Comparison of ENCODE assay signal across 9 cellular contexts in the genomic region with DNA sequence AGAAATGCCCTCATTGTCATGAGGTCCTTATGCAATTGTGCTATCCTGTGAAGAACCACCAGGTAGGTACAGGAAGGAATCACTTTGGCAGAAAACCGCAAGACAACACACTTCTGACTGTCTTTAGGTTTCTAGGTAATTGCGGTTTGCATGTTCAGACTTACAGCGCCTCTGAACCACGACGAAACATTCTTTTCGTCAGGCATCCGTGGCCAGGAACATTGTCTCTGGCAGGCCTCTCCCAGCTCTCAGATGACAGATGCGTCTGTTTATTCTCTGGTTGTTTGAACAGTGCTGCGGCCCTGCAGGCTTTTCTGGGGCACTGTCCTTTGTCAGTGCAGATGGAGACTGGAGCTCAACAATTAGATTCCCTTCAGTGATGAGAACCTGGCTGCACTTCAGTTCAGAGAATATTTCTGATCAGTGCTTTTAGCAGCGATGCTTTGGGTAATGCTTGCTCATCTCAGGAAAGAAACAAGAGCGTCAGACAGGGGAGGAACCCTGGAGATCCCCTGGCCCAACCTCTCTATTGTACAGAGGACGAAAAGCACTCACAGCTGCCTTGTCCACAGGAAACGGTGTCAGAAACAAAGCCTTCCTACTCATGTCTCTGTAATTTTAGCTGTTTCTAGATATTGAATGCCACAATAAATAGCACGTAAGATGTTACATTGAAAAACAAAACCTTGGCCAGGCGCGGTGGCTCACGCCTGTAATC.
DNase-seq lines count a peak whose midpoint lies in the region; ATAC-seq, FAIRE-seq and TF ChIP-seq lines count a peak whose summit lies in the region.
"Had no signal": no experiment of that assay in that cellular context is flagged by ENCODE, and none has a peak within 500 bp of the region (broad histone marks: within the 10 kb centered on the region; RNA-seq: fewer than 3 reads in every experiment).

No MANE protein-coding gene starts in this region.

- ATAC-seq in GM21529 (IDR thresholded peaks at IDR 0.05; ENCODE audit: unreplicated experiment): peak; percentile 66
- peak; percentile 87 for ATAC-seq in esophagus mucosa

- DNase-seq in NCI-H345 (lab: John Stamatoyannopoulos, UW) (peak; percentile 100), prostate gland (ENCODE audit: low spot score) (peak; percentile 50), HuH-7.5 (ENCODE audit: low spot score) (no peak), D721Med (ENCODE audit: insufficient read length, low spot score) (no peak), GM19238 (ENCODE audit: insufficient read length, low spot score) (no peak), head of caudate nucleus (no peak)
- DNase-seq: PC-9 had no signal

- H3K9me3 ChIP-seq in prostate gland: no peaks in the 10 kb centered on the region

- TF ChIP-seq CTCF in prostate gland (IDR thresholded peaks at IDR 0.05) (no peak), D721Med (IDR thresholded peaks at IDR 0.05; ENCODE audit: insufficient read depth, missing control alignments) (no peak)

- H3K27ac ChIP-seq in prostate gland: no peak overlapping the region
- H3K27ac ChIP-seq: PC-9 had no signal

- FAIRE-seq in D721Med (lab: Jason Lieb, UNC): no peak

- intact Hi-C loops in prostate gland (cut with DNase I) (no loop called here), head of caudate nucleus (cut with DNase I) (no loop called here)

- H3K4me3 ChIP-seq in prostate gland: no peak overlapping the region
- H3K4me3 ChIP-seq: PC-9 had no signal

- TF ChIP-seq POLR2A in prostate gland (IDR thresholded peaks at IDR 0.05): no peak

- no peaks in the 10 kb centered on the region for H3K27me3 ChIP-seq in prostate gland (replicated peaks; ENCODE audit: insufficient read depth)

- WGBS in prostate gland: 19% methylated on average over 17 of the region's 17 CpGs

- no peaks in the 10 kb centered on the region for H3K4me1 ChIP-seq in prostate gland (replicated peaks)

- H3K36me3 ChIP-seq in prostate gland: no peaks in the 10 kb centered on the region

Comparison
In these comparisons a context has a peak if more than half of its experiments do, and no peak if none do; other contexts are left out.
1. DNase-seq: peak in NCI-H345 (single experiment) and prostate gland (single experiment); none in HuH-7.5 (single experiment), D721Med (single experiment), GM19238 (single experiment) and head of caudate nucleus (0 of 42).